In genomic region chr11:93902921-93903320, GRCh38 we compare ENCODE assay signal across 28 cellular contexts. TPM values are rescaled to one million over a fixed set of nuclear protein-coding genes. Genes with fewer than 3 reads are reported as not detected.
DNase-seq lines count a peak whose midpoint lies in the region; ATAC-seq and TF ChIP-seq lines count a peak whose summit lies in the region.
"Had no signal": no experiment of that assay in that cellular context is flagged by ENCODE, and none has a peak within 500 bp of the region (broad histone marks: within the 10 kb centered on the region; RNA-seq: fewer than 3 reads in every experiment).

No MANE protein-coding gene starts in this region.

- H2BK5ac ChIP-seq in trophoblast cell (ENCODE audit: low read depth, low read length, poor library complexity) = no peak overlapping the region

- no peak overlapping the region for H4K8ac ChIP-seq in trophoblast cell (ENCODE audit: low read depth, low read length)

- DNase-seq in ELF-1 (ENCODE audit: low read depth, low spot score) (peak; percentile 44), NCI-H226 (peak; percentile 75), esophagus muscularis mucosa (ENCODE audit: extremely low spot score) (peak; percentile 75), trophoblast cell (peak; percentile 41 to 57), iPS-NIHi11 (ENCODE audit: low spot score) (no peak), SJCRH30 (no peak), right lobe of liver (no peak)
- DNase-seq: AML-193; C1 segment of cervical spinal cord; CD4-positive, alpha-beta memory T cell; COR-L47; DMS53; Karpas-422; NCI-H1105 treated with DMSO at 0.1 percent for 48 hours; NCI-H146; NCI-H1930; NCI-H2107; NCI-H446; NCI-H524 treated with DMSO at 0.1 percent for 48 hours; NCI-H82; NK-92 treated with Interleukin-12 subunit alpha and Interleukin-12 subunit beta, amount 100 ng/mL, for 24 hours; PC-9; Right ventricle myocardium superior; RPMI8226 had no signal

- no peak overlapping the region for H3K4ac ChIP-seq in trophoblast cell (ENCODE audit: low read depth, low read length)

- no peak overlapping the region for H3K18ac ChIP-seq in trophoblast cell (ENCODE audit: low read length)

- H3K27me3 ChIP-seq in esophagus muscularis mucosa (peaks cover 0 to 12% (median 0%) of the 10 kb centered on the region in 4 donors), trophoblast cell (ENCODE audit: insufficient read depth, low read length) (no peaks in the 10 kb centered on the region), SJCRH30 (no peaks in the 10 kb centered on the region), right lobe of liver (no peaks in the 10 kb centered on the region)

- no peak for TF ChIP-seq EP300 in esophagus muscularis mucosa (IDR thresholded peaks at IDR 0.05)

- H4K12ac ChIP-seq in trophoblast cell (ENCODE audit: low read depth, low read length) = no peak overlapping the region

- intact Hi-C loops in esophagus muscularis mucosa (cut with DNase I) (no loop called here), right lobe of liver (cut with DNase I) (no loop called here)

- TF ChIP-seq POLR2A in esophagus muscularis mucosa (IDR thresholded peaks at IDR 0.05; ENCODE audit: low read depth) (no peak), right lobe of liver (IDR thresholded peaks at IDR 0.05) (no peak)

- no peak overlapping the region for H3K9ac ChIP-seq in trophoblast cell (ENCODE audit: low read length)

- no peak overlapping the region for H3K23ac ChIP-seq in trophoblast cell (ENCODE audit: low read length)

- WGBS in esophagus muscularis mucosa = 78% methylated on average over 5 of the region's 5 CpGs
- no CpG with 5 or more reads among the region's 5 CpGs for WGBS in trophoblast cell (ENCODE audit: extremely low coverage, insufficient coverage, insufficient read length)
- 56% methylated on average over 5 of the region's 5 CpGs for WGBS in right lobe of liver (ENCODE audit: insufficient coverage, low coverage, low lambda C conversion rate, missing lambda C conversion rate)

- H2BK12ac ChIP-seq in trophoblast cell (ENCODE audit: low read length) = no peak overlapping the region

- H3K27ac ChIP-seq in esophagus muscularis mucosa (replicated peaks in 1 of 4) (no peak overlapping the region), trophoblast cell (ENCODE audit: low read depth, low read length) (no peak overlapping the region), SJCRH30 (no peak overlapping the region), right lobe of liver (no peak overlapping the region)
- H3K27ac ChIP-seq: A549, PC-9 had no signal

- H3K79me1 ChIP-seq in trophoblast cell (ENCODE audit: low read length) = no peaks in the 10 kb centered on the region

- no peak overlapping the region for H4K91ac ChIP-seq in trophoblast cell (ENCODE audit: low read depth, low read length)

- no peak overlapping the region for H3K4me2 ChIP-seq in trophoblast cell (ENCODE audit: low read length)
- H3K4me2 ChIP-seq: A549, PC-9 had no signal

- TF ChIP-seq CTCF in esophagus muscularis mucosa (IDR thresholded peaks at IDR 0.05) (no peak), right lobe of liver (IDR thresholded peaks at IDR 0.05) (no peak)

- H2AK5ac ChIP-seq in trophoblast cell (ENCODE audit: low read length) = no peak overlapping the region

- no peaks in the 10 kb centered on the region for H3K79me2 ChIP-seq in trophoblast cell (ENCODE audit: control insufficient read depth, insufficient read depth, low read length, poor library complexity)

- no peak overlapping the region for H3K4me3 ChIP-seq in esophagus muscularis mucosa
- no peak overlapping the region for H3K4me3 ChIP-seq in trophoblast cell (ENCODE audit: low read depth, low read length)
- H3K4me3 ChIP-seq in SJCRH30 = no peak overlapping the region
- no peak overlapping the region for H3K4me3 ChIP-seq in right lobe of liver
- H3K4me3 ChIP-seq: A549, PC-9 had no signal

- H3K36me3 ChIP-seq in esophagus muscularis mucosa (no peaks in the 10 kb centered on the region), trophoblast cell (ENCODE audit: control insufficient read depth in 1 of 2, insufficient read depth in 2 of 2, low read length in 2 of 2) (no peaks in the 10 kb centered on the region), SJCRH30 (no peaks in the 10 kb centered on the region), right lobe of liver (no peaks in the 10 kb centered on the region)

- peaks cover 0 to 20% (median 13%) of the 10 kb centered on the region in 4 donors for H3K4me1 ChIP-seq in esophagus muscularis mucosa
- no peaks in the 10 kb centered on the region for H3K4me1 ChIP-seq in trophoblast cell (ENCODE audit: control insufficient read depth in 1 of 2, insufficient read depth in 2 of 2, low read length in 2 of 2)
- no peaks in the 10 kb centered on the region for H3K4me1 ChIP-seq in SJCRH30
- no peaks in the 10 kb centered on the region for H3K4me1 ChIP-seq in right lobe of liver
- H3K4me1 ChIP-seq: A549 had no signal

- H2AFZ ChIP-seq in trophoblast cell (ENCODE audit: insufficient read depth, low read length, poor library complexity) = no peak overlapping the region
- H2AFZ ChIP-seq: PC-9 had no signal

- no peak for ATAC-seq in right lobe of liver
- ATAC-seq: A549 had no signal

- H3K14ac ChIP-seq in trophoblast cell (ENCODE audit: low read length) = no peak overlapping the region

- no peaks in the 10 kb centered on the region for H3K9me3 ChIP-seq in esophagus muscularis mucosa
- H3K9me3 ChIP-seq in trophoblast cell (ENCODE audit: insufficient read depth, low read depth, low read length) = peaks cover 2% of the 10 kb centered on the region
- H3K9me3 ChIP-seq in SJCRH30 (replicated peaks) = no peaks in the 10 kb centered on the region
- no peaks in the 10 kb centered on the region for H3K9me3 ChIP-seq in right lobe of liver
- H3K9me3 ChIP-seq: A549 had no signal

- no peak overlapping the region for H2BK120ac ChIP-seq in trophoblast cell (ENCODE audit: insufficient read depth, low read length, poor library complexity)

RNA-seq across cellular contexts. Expression of gene VSTM5, which starts 52.5 kb away (rescaled TPM):
- total RNA-seq in esophagus muscularis mucosa (under 1 TPM in 3 of 4 donors, not detected in 1; 0.17 to 0.39 (median 0.17) TPM), right lobe of liver (not detected)
- 0.18 and 0.22 TPM in 2 replicates for polyA plus RNA-seq in trophoblast cell (2013)
- not detected in 2 replicates for total RNA-seq in SJCRH30 (2014; rRNA removed; shearing (Covaris generic))
- total RNA-seq: CD4-positive, alpha-beta memory T cell; Daoy; HT-29; Right ventricle myocardium superior; SK-MEL-5 had no signal
- polyA plus RNA-seq: CD4-positive, alpha-beta memory T cell had no signal

Comparison
In these comparisons a context has a peak if more than half of its experiments do, and no peak if none do; other contexts are left out.
1. DNase-seq: peak in ELF-1 (single experiment), NCI-H226 (single experiment), esophagus muscularis mucosa (single experiment) and trophoblast cell (2 of 2); none in iPS-NIHi11 (single experiment), SJCRH30 (0 of 2) and right lobe of liver (0 of 3).